8 cellular contexts compared by ENCODE assay signal in genomic region chr3:183253961-183254815, GRCh38. TPM values are rescaled to one million over a fixed set of nuclear protein-coding genes. Genes with fewer than 3 reads are reported as not detected.
DNase-seq lines count a peak whose midpoint lies in the region; ATAC-seq and TF ChIP-seq lines count a peak whose summit lies in the region.

No MANE protein-coding gene starts in this region.

- ATAC-seq in gastroesophageal sphincter (peak; percentile 73), GM18909 (IDR thresholded peaks at IDR 0.05; ENCODE audit: poor library complexity, unreplicated experiment) (no peak), GM18517 (IDR thresholded peaks at IDR 0.05; ENCODE audit: unreplicated experiment) (no peak)

- H3K9me3 Mint-ChIP-seq in activated T-helper 1 cell treated with anti-CD3 and anti-CD28 coated beads, Interleukin-12 subunit alpha, Interleukin-12 subunit beta, Interleukin-2, Interleukin-4 antibody, amounts not matched to agents 30 ng/mL and 10 ng/mL and 1 ng/mL, durations not matched to agents 14 hours and 24 hours and 36 hours: no peaks in the 10 kb centered on the region

- H3K27ac Mint-ChIP-seq in activated T-helper 1 cell treated with anti-CD3 and anti-CD28 coated beads, Interleukin-12 subunit alpha, Interleukin-12 subunit beta, Interleukin-2, Interleukin-4 antibody, amounts not matched to agents 30 ng/mL and 10 ng/mL and 1 ng/mL, durations not matched to agents 14 hours and 24 hours and 36 hours: peak overlapping the region; percentile 67

- no peaks in the 10 kb centered on the region for H3K36me3 ChIP-seq in GM06990 (ENCODE audit: control insufficient read depth, insufficient read depth, low read length)
- no peaks in the 10 kb centered on the region for H3K36me3 ChIP-seq in gastroesophageal sphincter
- H3K36me3 ChIP-seq in neutrophil: peaks cover 3% of the 10 kb centered on the region

- peak overlapping the region; percentile 11 to 88 (median 86) for H3K27ac ChIP-seq in gastroesophageal sphincter
- H3K27ac ChIP-seq in neutrophil: peak overlapping the region; percentile 97

- DNase-seq in GM06990 (ENCODE audit: extremely low read depth, insufficient read length) (peak; percentile 7), LNCaP clone FGC (ENCODE audit: low read depth) (no peak), KG1 (lab: John Stamatoyannopoulos, UW) (no peak)
- DNase-seq in activated T-helper 1 cell treated with anti-CD3 and anti-CD28 coated beads, Interleukin-12 subunit alpha, Interleukin-12 subunit beta, Interleukin-2, Interleukin-4 antibody, amounts not matched to agents 30 ng/mL and 10 ng/mL and 1 ng/mL, durations not matched to agents 14 hours and 24 hours and 36 hours (ENCODE audit: low spot score): peak; percentile 5

- TF ChIP-seq EP300 in gastroesophageal sphincter (IDR thresholded peaks at IDR 0.05): no peak

- peaks cover 3% of the 10 kb centered on the region for H3K36me3 Mint-ChIP-seq in activated T-helper 1 cell treated with anti-CD3 and anti-CD28 coated beads, Interleukin-12 subunit alpha, Interleukin-12 subunit beta, Interleukin-2, Interleukin-4 antibody, amounts not matched to agents 30 ng/mL and 10 ng/mL and 1 ng/mL, durations not matched to agents 14 hours and 24 hours and 36 hours (ENCODE audit: low read depth)

- peaks cover 0 to 24% (median 0%) of the 10 kb centered on the region in 3 donors for H3K4me1 ChIP-seq in gastroesophageal sphincter
- peaks cover 17 to 36% of the 10 kb centered on the region in 2 experiments for H3K4me1 ChIP-seq in neutrophil (ENCODE audit: control insufficient read depth in 1 of 2, insufficient read depth in 1 of 2, low read depth in 1 of 2, low read length in 1 of 2)

- intact Hi-C loops in activated T-helper 1 cell treated with anti-CD3 and anti-CD28 coated beads, Interleukin-12 subunit alpha, Interleukin-12 subunit beta, Interleukin-2, Interleukin-4 antibody, amounts not matched to agents 30 ng/mL and 10 ng/mL and 1 ng/mL, durations not matched to agents 14 hours and 24 hours and 36 hours (cut with micrococcal nuclease): loop anchor here (1.0 to 5.0 kb wide), 7 partner anchors 12 to 383 kb away; partner anchors contain the start of gene KLHL24

- H3K4me3 Mint-ChIP-seq in activated T-helper 1 cell treated with anti-CD3 and anti-CD28 coated beads, Interleukin-12 subunit alpha, Interleukin-12 subunit beta, Interleukin-2, Interleukin-4 antibody, amounts not matched to agents 30 ng/mL and 10 ng/mL and 1 ng/mL, durations not matched to agents 14 hours and 24 hours and 36 hours: peak overlapping the region; percentile 83

- H3K27me3 ChIP-seq in GM06990 (replicated peaks; ENCODE audit: control insufficient read depth, insufficient read depth, low read length) (peaks cover 3% of the 10 kb centered on the region), gastroesophageal sphincter (no peaks in the 10 kb centered on the region), neutrophil (no peaks in the 10 kb centered on the region)

- WGBS in gastroesophageal sphincter (ENCODE audit: low coverage in 1 of 2), 2 donors: 23 to 27% methylated on average over 3 to 7 of the region's 109 CpGs

- H3K4me3 ChIP-seq in GM06990 (replicated peaks; ENCODE audit: low read depth, low read length): peak overlapping the region; percentile 62
- H3K4me3 ChIP-seq in LNCaP clone FGC (ENCODE audit: low read depth, low read length): peak overlapping the region; percentile 47
- H3K4me3 ChIP-seq in gastroesophageal sphincter: peak overlapping the region; percentile 58 to 95
- H3K4me3 ChIP-seq in neutrophil (ENCODE audit: low read depth in 1 of 2, low read length in 1 of 2): peak overlapping the region; percentile 74 to 98

- peaks cover 10% of the 10 kb centered on the region for H3K27me3 Mint-ChIP-seq in activated T-helper 1 cell treated with anti-CD3 and anti-CD28 coated beads, Interleukin-12 subunit alpha, Interleukin-12 subunit beta, Interleukin-2, Interleukin-4 antibody, amounts not matched to agents 30 ng/mL and 10 ng/mL and 1 ng/mL, durations not matched to agents 14 hours and 24 hours and 36 hours (ENCODE audit: insufficient read depth)

- TF ChIP-seq POLR2A in gastroesophageal sphincter (IDR thresholded peaks at IDR 0.05): no peak

- H3K9me3 ChIP-seq in gastroesophageal sphincter: no peaks in the 10 kb centered on the region
- no peaks in the 10 kb centered on the region for H3K9me3 ChIP-seq in neutrophil

- no peak for TF ChIP-seq CTCF in GM06990 (IDR thresholded peaks at IDR 0.05; ENCODE audit: insufficient read depth, low read length, poor library complexity, severe bottlenecking)
- peak; percentile 25; the same call in 1 of the 2 replicates for TF ChIP-seq CTCF in LNCaP clone FGC (IDR thresholded peaks at IDR 0.05; ENCODE audit: control insufficient read depth, extremely low read depth, insufficient read depth)
- peak in 1 of 4 experiments; percentile 11 for TF ChIP-seq CTCF in gastroesophageal sphincter (IDR thresholded peaks at IDR 0.05)
- TF ChIP-seq CTCF in neutrophil (IDR thresholded peaks at IDR 0.05): peak; percentile 37

- H3K4me1 Mint-ChIP-seq in activated T-helper 1 cell treated with anti-CD3 and anti-CD28 coated beads, Interleukin-12 subunit alpha, Interleukin-12 subunit beta, Interleukin-2, Interleukin-4 antibody, amounts not matched to agents 30 ng/mL and 10 ng/mL and 1 ng/mL, durations not matched to agents 14 hours and 24 hours and 36 hours (ENCODE audit: low read depth): peaks cover 18% of the 10 kb centered on the region

RNA-seq across cellular contexts. Expression of gene B3GNT5, which starts 1.1 kb away (rescaled TPM):
- total RNA-seq in activated T-helper 1 cell treated with anti-CD3 and anti-CD28 coated beads, Interleukin-12 subunit alpha, Interleukin-12 subunit beta, Interleukin-2, Interleukin-4 antibody, amounts not matched to agents 30 ng/mL and 10 ng/mL and 1 ng/mL, durations not matched to agents 14 hours and 24 hours and 36 hours: 17.0 and 17.7 TPM in 2 replicates
- 1 to 10 TPM; 5.0 to 9.2 (median 6.1) TPM for total RNA-seq in gastroesophageal sphincter

Comparison
In these comparisons a context has a peak if more than half of its experiments do, and no peak if none do; other contexts are left out.
1. DNase-seq: peak in GM06990 (single experiment) and activated T-helper 1 cell treated with anti-CD3 and anti-CD28 coated beads, Interleukin-12 subunit alpha, Interleukin-12 subunit beta, Interleukin-2, Interleukin-4 antibody, amounts not matched to agents 30 ng/mL and 10 ng/mL and 1 ng/mL, durations not matched to agents 14 hours and 24 hours and 36 hours (single experiment); none in LNCaP clone FGC (single experiment) and KG1 (single experiment).
2. Peak in every context shown above with its lines, with median percentiles within 50 percentile points of each other: H3K4me3 ChIP-seq.